In the genomic region with DNA sequence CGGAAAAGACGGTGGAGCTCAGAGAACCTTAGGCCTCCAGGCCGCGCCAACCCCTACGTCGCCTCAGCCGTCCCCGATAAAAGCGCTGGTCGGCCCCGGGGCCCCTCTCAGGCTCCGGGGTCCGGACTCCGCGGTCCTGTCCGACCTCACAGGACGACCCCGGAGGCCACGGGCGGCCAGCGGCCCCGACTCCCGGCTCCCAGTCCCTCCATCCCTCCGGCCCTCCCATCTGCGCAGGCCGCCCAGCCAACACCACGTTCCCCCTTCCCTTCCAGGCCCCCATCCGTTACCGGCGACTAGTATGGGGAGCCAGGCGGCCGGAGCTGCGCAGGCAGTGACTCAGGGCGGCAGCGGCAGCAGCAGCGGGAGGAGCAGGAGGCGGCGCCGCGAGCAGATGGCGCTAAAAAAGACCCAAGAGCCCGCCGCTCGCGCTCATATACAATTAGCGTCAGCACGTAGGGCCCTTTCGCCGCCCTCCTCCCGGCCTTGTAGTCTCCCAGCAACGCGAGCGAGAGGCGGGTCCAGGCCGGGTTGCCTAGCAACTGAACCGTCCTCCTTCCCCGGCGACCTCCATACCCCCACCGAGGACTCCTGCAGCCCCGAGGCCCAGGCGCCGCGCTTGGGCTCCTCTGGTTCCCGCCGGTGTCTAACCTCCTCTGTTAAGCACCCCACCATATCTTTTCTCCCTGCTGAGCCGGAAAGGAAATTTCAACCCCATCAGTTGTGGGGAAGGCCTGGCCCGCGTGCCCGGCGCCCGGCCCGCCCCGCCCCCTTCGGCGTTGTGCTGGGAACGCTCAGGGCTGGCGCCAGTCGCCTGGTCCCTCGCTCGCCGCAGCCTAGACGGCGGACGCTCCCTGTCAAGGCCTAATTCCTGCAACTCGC, we compare ENCODE assay signal across 8 cellular contexts. TPM values are rescaled to one million over a fixed set of nuclear protein-coding genes. Genes with fewer than 3 reads are reported as not detected.
DNase-seq lines count a peak whose midpoint lies in the region; ATAC-seq, FAIRE-seq and TF ChIP-seq lines count a peak whose summit lies in the region.

TSS of gene NAP1L1 (minus strand) at position 409 of the 882 bp plus-strand sequence. CDS start 10,466 bp downstream, outside the sequence.

- H3K4me3 ChIP-seq in WI38 (ENCODE audit: low read depth, low read length) (peak within 1 kb of the TSS; percentile 89), bronchial epithelial cell (ENCODE audit: low read depth, low read length) (peak within 1 kb of the TSS; percentile 94)

- DNase-seq in ACHN: peak; percentile 100
- peak; percentile 99 for DNase-seq in NCI-H2227 (lab: John Stamatoyannopoulos, UW; ENCODE audit: unreplicated experiment)
- peak; percentile 92 for DNase-seq in bronchial epithelial cell (ENCODE audit: low read depth)
- peak; percentile 92 for DNase-seq in iPS-NIHi7 (ENCODE audit: extremely low spot score)
- DNase-seq in smooth muscle cell of the brain vasculature (ENCODE audit: low read depth, low spot score): peak; percentile 93

- TF ChIP-seq CTCF in WI38 (IDR thresholded peaks at IDR 0.05; ENCODE audit: low read depth, low read length) (no peak), bronchial epithelial cell (IDR thresholded peaks at IDR 0.05; ENCODE audit: insufficient read depth, low read length, severe bottlenecking) (peak; percentile 26)

- in situ Hi-C loops in ACHN (cut with HindIII; ENCODE audit: low pct_ligation_motif_present, low pct_unique_long_range_greater_than_20kb, low sequenced_read_pairs): no loop called here

- ATAC-seq in GM18873 (IDR thresholded peaks at IDR 0.05; ENCODE audit: low FRiP score, unreplicated experiment): peak; percentile 93
- peak; percentile 91 for ATAC-seq in HG03139 (IDR thresholded peaks at IDR 0.05; ENCODE audit: unreplicated experiment)

- H3K27me3 ChIP-seq in bronchial epithelial cell (ENCODE audit: control insufficient read depth, insufficient read depth, low read length): no peaks in the 10 kb centered on the region

- H3K36me3 ChIP-seq in bronchial epithelial cell (ENCODE audit: control insufficient read depth, insufficient read depth, low read length): no peaks in the 10 kb centered on the region

- no peak for FAIRE-seq in bronchial epithelial cell (lab: Jason Lieb, UNC)

RNA-seq across cellular contexts. Expression of gene NAP1L1, which starts in this region (rescaled TPM):
- 160 and 166 TPM in 2 replicates for total RNA-seq in bronchial epithelial cell

Comparison
In these comparisons a context has a peak if more than half of its experiments do, and no peak if none do; other contexts are left out.
1. Peak in every context shown above with its lines: DNase-seq, ATAC-seq and H3K4me3 ChIP-seq.